Comparison of ENCODE assay signal across 9 cellular contexts in genomic region chr21:42724226-42724920, GRCh38.
DNase-seq lines count a peak whose midpoint lies in the region; ATAC-seq and TF ChIP-seq lines count a peak whose summit lies in the region.
"Had no signal": no experiment of that assay in that cellular context is flagged by ENCODE, and none has a peak within 500 bp of the region (broad histone marks: within the 10 kb centered on the region; RNA-seq: fewer than 3 reads in every experiment).

No MANE protein-coding gene starts in this region.

- H3K27ac ChIP-seq in HCT116 (ENCODE audit: low read depth, low read length): peak overlapping the region; percentile 72
- peak overlapping the region in 3 of 5 donors; percentile 1 to 40 (median 3) for H3K27ac ChIP-seq in stomach

- intact Hi-C loops in HCT116 (cut with micrococcal nuclease): loop anchor here (10.0 kb wide), 2 partner anchors 70 to 110 kb away; partner anchors contain the start of gene PDE9A
- intact Hi-C loops in stomach (cut with DNase I; ENCODE audit: low total_unique reads): no loop called here

- no peaks in the 10 kb centered on the region for H3K27me3 ChIP-seq in HCT116 (ENCODE audit: insufficient read depth, low read length)
- H3K27me3 ChIP-seq in adipocyte (replicated peaks; ENCODE audit: control insufficient read depth, insufficient read depth, low read length): no peaks in the 10 kb centered on the region
- H3K27me3 ChIP-seq in stomach: no peaks in the 10 kb centered on the region

- H2AFZ ChIP-seq in HCT116 (ENCODE audit: low read depth, low read length, poor library complexity, severe bottlenecking): no peak overlapping the region

- H4K20me1 ChIP-seq in HCT116 (ENCODE audit: insufficient read depth): no peaks in the 10 kb centered on the region

- RAD21 ChIA-PET in HCT116 (lab: Charles Lee; ENCODE audit: low non-redundant PET in 1 of 2, low total read pairs in 2 of 2, uncharacterized antibody in 2 of 2, unreplicated experiment in 2 of 2): no interaction called here

- TF ChIP-seq CTCF in HCT116 (IDR thresholded peaks at IDR 0.05 in 2 of 3, conservative IDR thresholded peaks at IDR 0.05 in 1 of 3; ENCODE audit: borderline replicate concordance in 1 of 3, insufficient read depth in 1 of 3, low read depth in 2 of 3, low read length in 2 of 3) (no peak), stomach (IDR thresholded peaks at IDR 0.05) (no peak)

- H3K4me1 ChIP-seq in HCT116 (ENCODE audit: control insufficient read depth in 1 of 2, insufficient read depth in 2 of 2, low read length in 2 of 2) (peaks cover 66 to 69% of the 10 kb centered on the region in 2 experiments), adipocyte (ENCODE audit: control insufficient read depth, insufficient read depth, low read length) (peaks cover 30% of the 10 kb centered on the region), stomach (peaks cover 12 to 36% (median 18%) of the 10 kb centered on the region in 4 donors)

- H3K79me2 ChIP-seq in HCT116 (ENCODE audit: insufficient read depth, low read length): no peaks in the 10 kb centered on the region

- H3K4me3 ChIP-seq in HCT116 (replicated peaks in 1 of 2; ENCODE audit: low read depth in 1 of 2, low read length in 2 of 2) (peak overlapping the region; percentile 10 to 43; a peak in 2 of 4 replicates), adipocyte (ENCODE audit: low read length) (no peak overlapping the region), stomach (no peak overlapping the region)

- WGBS in stomach, 5 donors: 64 to 76% (median 69%) methylated on average over 11 to 12 of the region's 12 CpGs

- TF ChIP-seq RAD21 in HCT116 (IDR thresholded peaks at IDR 0.05; ENCODE audit: low read depth): no peak

- CTCF ChIA-PET in HCT116 (lab: Charles Lee): no interaction called here

- no peaks in the 10 kb centered on the region for H3K9me2 ChIP-seq in HCT116 (ENCODE audit: insufficient read depth)

- POLR2A ChIA-PET in HCT116 (lab: Charles Lee): no interaction called here

- peak overlapping the region; percentile 75 for H3K4me2 ChIP-seq in HCT116 (ENCODE audit: low read length)

- H3K9ac ChIP-seq in HCT116 (ENCODE audit: low read length) (peak overlapping the region; percentile 56), adipocyte (ENCODE audit: low read length) (no peak overlapping the region)

- TF ChIP-seq EP300 in stomach (IDR thresholded peaks at IDR 0.05): no peak

- H3K9me3 ChIP-seq in HCT116 (ENCODE audit: control insufficient read depth in 1 of 2, insufficient read depth in 1 of 2, low read depth in 1 of 2, low read length in 2 of 2) (no peaks in the 10 kb centered on the region), adipocyte (ENCODE audit: control insufficient read depth, low read length) (peaks cover 4% of the 10 kb centered on the region), stomach (no peaks in the 10 kb centered on the region)

- DNase-seq in HCT116 (ENCODE audit: low read depth, low spot score) (peak; percentile 89), adipocyte (ENCODE audit: low read depth) (peak; percentile 88), islet precursor cell (peak; percentile 85), stomach (no peak), NCI-H146 (lab: John Stamatoyannopoulos, UW) (no peak), NCI-H2029 treated with DMSO at 0.1 percent for 48 hours (lab: John Stamatoyannopoulos, UW) (no peak), inferior parietal cortex (ENCODE audit: extremely low spot score) (no peak)
- DNase-seq: SIG-M5 had no signal

- ATAC-seq in HCT116: peak; percentile 86
- ATAC-seq in GM18907 (IDR thresholded peaks at IDR 0.05; ENCODE audit: unreplicated experiment): no peak

- no TSS peak for BruUV-seq in HCT116 (replicated peaks; lab: Mats Ljungman, UMichigan)

- no peak for TF ChIP-seq POLR2A in HCT116 (IDR thresholded peaks at IDR 0.05; ENCODE audit: borderline replicate concordance, extremely low read depth, insufficient read depth, insufficient read length)
- no peak for TF ChIP-seq POLR2A in stomach (IDR thresholded peaks at IDR 0.05)

- H3K36me3 ChIP-seq in HCT116 (ENCODE audit: control insufficient read depth in 1 of 2, insufficient read depth in 2 of 2, low read length in 2 of 2): no peaks in the 10 kb centered on the region
- no peaks in the 10 kb centered on the region for H3K36me3 ChIP-seq in adipocyte (ENCODE audit: control insufficient read depth, insufficient read depth, low read length, severe bottlenecking)
- H3K36me3 ChIP-seq in stomach: no peaks in the 10 kb centered on the region

TF ChIP-seq in HCT116, 20 proteins besides CTCF, POLR2A, EP300 and RAD21:
- TF ChIP-seq CEBPB (IDR thresholded peaks at IDR 0.05; ENCODE audit: low read depth) (no peak), MAX (IDR thresholded peaks at IDR 0.05) (peak; percentile 52; the same call in 1 of the 2 replicates), SP1 (IDR thresholded peaks at IDR 0.05; ENCODE audit: low read depth) (peak; percentile 73), CBX3 (IDR thresholded peaks at IDR 0.05; ENCODE audit: low read depth) (no peak), ZFX (IDR thresholded peaks at IDR 0.05) (no peak), TCF7L2 (IDR thresholded peaks at IDR 0.05; ENCODE audit: borderline replicate concordance, extremely low read depth, insufficient read depth, insufficient read length) (no peak), ELF1 (IDR thresholded peaks at IDR 0.05; ENCODE audit: borderline replicate concordance, low read depth) (peak; percentile 43), EGR1 (IDR thresholded peaks at IDR 0.05; ENCODE audit: low read depth) (peak; percentile 93), SIN3A (IDR thresholded peaks at IDR 0.05; ENCODE audit: low read depth) (0 out of 2 replicates have a peak, but pooled peaks have one; percentile 69), FOSL1 (IDR thresholded peaks at IDR 0.05; ENCODE audit: low read depth) (no peak), YY1 (IDR thresholded peaks at IDR 0.05; ENCODE audit: extremely low read depth, insufficient replicate concordance, low read depth, low read length) (no peak), ZNF274 (IDR thresholded peaks at IDR 0.05; ENCODE audit: low read depth, low read length) (no peak), JUND (IDR thresholded peaks at IDR 0.05) (no peak; the same call in 1 of the 2 replicates), POLR2AphosphoS5 (IDR thresholded peaks at IDR 0.05; ENCODE audit: low read depth, low read length) (no peak), EZH2 (IDR thresholded peaks at IDR 0.05) (no peak)
- TF ChIP-seq, protein P1, sequence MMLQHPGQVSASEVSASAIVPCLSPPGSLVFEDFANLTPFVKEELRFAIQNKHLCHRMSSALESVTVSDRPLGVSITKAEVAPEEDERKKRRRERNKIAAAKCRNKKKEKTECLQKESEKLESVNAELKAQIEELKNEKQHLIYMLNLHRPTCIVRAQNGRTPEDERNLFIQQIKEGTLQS (IDR thresholded peaks at IDR 0.05): no peak
- TF ChIP-seq, protein P2, sequence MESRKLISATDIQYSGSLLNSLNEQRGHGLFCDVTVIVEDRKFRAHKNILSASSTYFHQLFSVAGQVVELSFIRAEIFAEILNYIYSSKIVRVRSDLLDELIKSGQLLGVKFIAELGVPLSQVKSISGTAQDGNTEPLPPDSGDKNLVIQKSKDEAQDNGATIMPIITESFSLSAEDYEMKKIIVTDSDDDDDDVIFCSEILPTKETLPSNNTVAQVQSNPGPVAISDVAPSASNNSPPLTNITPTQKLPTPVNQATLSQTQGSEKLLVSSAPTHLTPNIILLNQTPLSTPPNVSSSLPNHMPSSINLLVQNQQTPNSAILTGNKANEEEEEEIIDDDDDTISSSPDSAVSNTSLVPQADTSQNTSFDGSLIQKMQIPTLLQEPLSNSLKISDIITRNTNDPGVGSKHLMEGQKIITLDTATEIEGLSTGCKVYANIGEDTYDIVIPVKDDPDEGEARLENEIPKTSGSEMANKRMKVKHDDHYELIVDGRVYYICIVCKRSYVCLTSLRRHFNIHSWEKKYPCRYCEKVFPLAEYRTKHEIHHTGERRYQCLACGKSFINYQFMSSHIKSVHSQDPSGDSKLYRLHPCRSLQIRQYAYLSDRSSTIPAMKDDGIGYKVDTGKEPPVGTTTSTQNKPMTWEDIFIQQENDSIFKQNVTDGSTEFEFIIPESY (IDR thresholded peaks at IDR 0.05; ENCODE audit: extremely low read depth, insufficient replicate concordance, low read length): no peak
- TF ChIP-seq, protein P3, sequence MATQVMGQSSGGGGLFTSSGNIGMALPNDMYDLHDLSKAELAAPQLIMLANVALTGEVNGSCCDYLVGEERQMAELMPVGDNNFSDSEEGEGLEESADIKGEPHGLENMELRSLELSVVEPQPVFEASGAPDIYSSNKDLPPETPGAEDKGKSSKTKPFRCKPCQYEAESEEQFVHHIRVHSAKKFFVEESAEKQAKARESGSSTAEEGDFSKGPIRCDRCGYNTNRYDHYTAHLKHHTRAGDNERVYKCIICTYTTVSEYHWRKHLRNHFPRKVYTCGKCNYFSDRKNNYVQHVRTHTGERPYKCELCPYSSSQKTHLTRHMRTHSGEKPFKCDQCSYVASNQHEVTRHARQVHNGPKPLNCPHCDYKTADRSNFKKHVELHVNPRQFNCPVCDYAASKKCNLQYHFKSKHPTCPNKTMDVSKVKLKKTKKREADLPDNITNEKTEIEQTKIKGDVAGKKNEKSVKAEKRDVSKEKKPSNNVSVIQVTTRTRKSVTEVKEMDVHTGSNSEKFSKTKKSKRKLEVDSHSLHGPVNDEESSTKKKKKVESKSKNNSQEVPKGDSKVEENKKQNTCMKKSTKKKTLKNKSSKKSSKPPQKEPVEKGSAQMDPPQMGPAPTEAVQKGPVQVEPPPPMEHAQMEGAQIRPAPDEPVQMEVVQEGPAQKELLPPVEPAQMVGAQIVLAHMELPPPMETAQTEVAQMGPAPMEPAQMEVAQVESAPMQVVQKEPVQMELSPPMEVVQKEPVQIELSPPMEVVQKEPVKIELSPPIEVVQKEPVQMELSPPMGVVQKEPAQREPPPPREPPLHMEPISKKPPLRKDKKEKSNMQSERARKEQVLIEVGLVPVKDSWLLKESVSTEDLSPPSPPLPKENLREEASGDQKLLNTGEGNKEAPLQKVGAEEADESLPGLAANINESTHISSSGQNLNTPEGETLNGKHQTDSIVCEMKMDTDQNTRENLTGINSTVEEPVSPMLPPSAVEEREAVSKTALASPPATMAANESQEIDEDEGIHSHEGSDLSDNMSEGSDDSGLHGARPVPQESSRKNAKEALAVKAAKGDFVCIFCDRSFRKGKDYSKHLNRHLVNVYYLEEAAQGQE (IDR thresholded peaks at IDR 0.05; ENCODE audit: low read depth): no peak

Comparison
In these comparisons a context has a peak if more than half of its experiments do, and no peak if none do; other contexts are left out.
1. DNase-seq: peak in HCT116 (single experiment), adipocyte (single experiment) and islet precursor cell (single experiment); none in stomach (single experiment), NCI-H146 (single experiment), NCI-H2029 treated with DMSO at 0.1 percent for 48 hours (single experiment) and inferior parietal cortex (single experiment).
2. H3K4me3 ChIP-seq: peak in HCT116 (2 of 2); none in adipocyte (single experiment) and stomach (0 of 4).